27 cellular contexts compared by ENCODE assay signal in the genomic region with DNA sequence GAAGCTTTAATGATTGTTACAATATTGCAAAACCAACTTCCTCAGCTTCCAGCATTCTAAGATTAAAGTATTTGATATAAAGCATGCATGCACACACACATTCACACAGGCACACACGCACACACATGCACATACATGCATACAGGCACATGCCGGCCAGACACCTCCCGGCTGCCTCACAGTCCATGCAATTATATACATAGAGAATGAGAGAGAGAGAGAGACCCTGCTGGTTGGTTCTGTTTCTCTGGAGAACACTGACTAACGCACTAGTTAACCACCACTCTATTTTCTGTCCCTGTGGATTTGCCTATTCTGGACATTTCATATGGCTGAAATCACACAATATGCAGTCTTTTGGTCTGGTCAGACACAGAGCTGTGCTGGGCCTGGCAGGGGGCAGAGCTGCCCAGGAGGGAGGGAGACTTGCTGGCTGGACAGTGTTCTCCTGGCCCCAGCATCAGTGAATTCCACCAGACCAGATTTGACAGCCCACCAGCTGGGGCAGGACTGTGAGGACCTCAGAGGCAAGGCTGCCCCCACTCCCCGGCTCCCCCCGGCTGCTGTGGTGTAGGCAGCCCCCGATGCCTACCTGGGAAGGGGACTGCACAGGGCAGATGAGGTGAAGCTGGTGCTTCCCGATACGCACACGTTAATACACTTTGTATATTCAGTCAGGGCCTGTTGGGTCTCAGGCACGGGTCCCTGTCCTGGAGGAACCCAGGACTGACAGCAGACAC.
"Had no signal": no experiment of that assay in that cellular context is flagged by ENCODE, and none has a peak within 500 bp of the region (broad histone marks: within the 10 kb centered on the region; RNA-seq: fewer than 3 reads in every experiment).

No MANE protein-coding gene starts in this region.

- H3K9me3 ChIP-seq: heart right ventricle, left lung, mucosa of descending colon, pancreas, prostate gland, right lobe of liver, tibial nerve, uterus had no signal

- H3K27ac ChIP-seq: heart right ventricle, hepatocyte, left lung, neural progenitor cell, pancreas, prostate gland, right lobe of liver, tibial nerve, uterus had no signal

- ATAC-seq: heart right ventricle; left colon; left lung; mucosa of descending colon; naive thymus-derived CD4-positive, alpha-beta T cell; pancreas; right lobe of liver; stimulated activated memory B cell treated with anti-CD40 and anti-IgM and Interleukin-4, amounts not matched to agents 10 μg/mL and 1 μg/mL and 100 μg/mL, for 72 hours; stimulated activated naive CD8-positive, alpha-beta T cell treated with anti-CD3 and anti-CD28 coated beads, Interleukin-15, amount 100 ng/mL, for 72 hours had no signal

- H3K36me3 Mint-ChIP-seq: memory B cell; naive thymus-derived CD4-positive, alpha-beta T cell; natural killer cell treated with Interleukin-12 subunit alpha and Interleukin-12 subunit beta and Interleukin-15 and Interleukin-18, amount 100 ng/mL, for 72 hours; neural progenitor cell; stimulated activated memory B cell treated with anti-CD40 and anti-IgM and Interleukin-4, amounts not matched to agents 10 μg/mL and 1 μg/mL and 100 μg/mL, for 72 hours; type B pancreatic cell had no signal

- H3K4me2 ChIP-seq: hepatocyte, neural progenitor cell, smooth muscle cell had no signal

- H3K4me3 Mint-ChIP-seq: memory B cell; naive thymus-derived CD4-positive, alpha-beta T cell; natural killer cell treated with Interleukin-12 subunit alpha and Interleukin-12 subunit beta and Interleukin-15 and Interleukin-18, amount 100 ng/mL, for 72 hours; stimulated activated memory B cell treated with anti-CD40 and anti-IgM and Interleukin-4, amounts not matched to agents 10 μg/mL and 1 μg/mL and 100 μg/mL, for 72 hours; stimulated activated naive CD8-positive, alpha-beta T cell treated with anti-CD3 and anti-CD28 coated beads, Interleukin-15, amount 100 ng/mL, for 72 hours; type B pancreatic cell had no signal

- H3K4me3 ChIP-seq: heart right ventricle, hepatocyte, left lung, mucosa of descending colon, neural progenitor cell, pancreas, prostate gland, right lobe of liver, smooth muscle cell, tibial nerve, uterus had no signal

- H3K79me2 ChIP-seq: hepatocyte had no signal

- H3K4me1 Mint-ChIP-seq: memory B cell; naive thymus-derived CD4-positive, alpha-beta T cell; stimulated activated memory B cell treated with anti-CD40 and anti-IgM and Interleukin-4, amounts not matched to agents 10 μg/mL and 1 μg/mL and 100 μg/mL, for 72 hours had no signal

- H3K9me3 Mint-ChIP-seq: memory B cell; naive thymus-derived CD4-positive, alpha-beta T cell; natural killer cell treated with Interleukin-12 subunit alpha and Interleukin-12 subunit beta and Interleukin-15 and Interleukin-18, amount 100 ng/mL, for 72 hours; neural progenitor cell; stimulated activated memory B cell treated with anti-CD40 and anti-IgM and Interleukin-4, amounts not matched to agents 10 μg/mL and 1 μg/mL and 100 μg/mL, for 72 hours; stimulated activated naive CD8-positive, alpha-beta T cell treated with anti-CD3 and anti-CD28 coated beads, Interleukin-15, amount 100 ng/mL, for 72 hours; type B pancreatic cell had no signal

- H2AFZ ChIP-seq: hepatocyte, neural progenitor cell had no signal

- H3K27ac Mint-ChIP-seq: memory B cell; natural killer cell treated with Interleukin-12 subunit alpha and Interleukin-12 subunit beta and Interleukin-15 and Interleukin-18, amount 100 ng/mL, for 72 hours; neural progenitor cell; stimulated activated memory B cell treated with anti-CD40 and anti-IgM and Interleukin-4, amounts not matched to agents 10 μg/mL and 1 μg/mL and 100 μg/mL, for 72 hours; stimulated activated naive CD8-positive, alpha-beta T cell treated with anti-CD3 and anti-CD28 coated beads, Interleukin-15, amount 100 ng/mL, for 72 hours; type B pancreatic cell had no signal

- DNase-seq: heart right ventricle; islet precursor cell; kidney glomerular epithelial cell; left colon; midbrain; mucosa of descending colon; naive thymus-derived CD4-positive, alpha-beta T cell; right lobe of liver; stimulated activated CD4-positive, alpha-beta T cell treated with anti-CD3 and anti-CD28 coated beads, Interleukin-1b, Interleukin-23, amount 100 ng/mL, for 48 hours; stimulated activated CD4-positive, alpha-beta T cell treated with anti-CD3 and anti-CD28 coated beads, Interleukin-2, amount 100 ng/mL, for 48 hours; stimulated activated CD4-positive, alpha-beta T cell treated with anti-CD3 and anti-CD28 coated beads, Interleukin-4, amount 100 ng/mL, for 4 hours; stimulated activated CD8-positive, alpha-beta memory T cell treated with anti-CD3 and anti-CD28 coated beads, Interleukin-4, amount 100 ng/mL, for 48 hours; stimulated activated naive CD4-positive, alpha-beta T cell treated with Interleukin-2 at 50 U/mL for 16 hours; stimulated activated naive CD8-positive, alpha-beta T cell treated with anti-CD3 and anti-CD28 coated beads, Interleukin-15, amount 100 ng/mL, for 72 hours; substantia nigra; uterus had no signal

- H3K27me3 ChIP-seq: neural progenitor cell, pancreas, right lobe of liver, uterus had no signal

- H3K36me3 ChIP-seq: heart right ventricle, left lung, neural progenitor cell, pancreas, prostate gland, right lobe of liver, tibial nerve, uterus had no signal

- H3K4me1 ChIP-seq: heart right ventricle, left lung, neural progenitor cell, pancreas, prostate gland, right lobe of liver, tibial nerve, uterus had no signal
